ENCODE assay signal across 23 cellular contexts in genomic region chr2:120899373-120899772, GRCh38.
DNase-seq lines count a peak whose midpoint lies in the region; ATAC-seq, FAIRE-seq and TF ChIP-seq lines count a peak whose summit lies in the region.
"Had no signal": no experiment of that assay in that cellular context is flagged by ENCODE, and none has a peak within 500 bp of the region (broad histone marks: within the 10 kb centered on the region; RNA-seq: fewer than 3 reads in every experiment).

No MANE protein-coding gene starts in this region.

- no peaks in the 10 kb centered on the region for H3K9me3 Mint-ChIP-seq in nephron progenitor cell
- H3K9me3 Mint-ChIP-seq: activated naive CD4-positive, alpha-beta T cell treated with anti-CD3 and anti-CD28 coated beads, Interleukin-2, amount 50 U/mL, for 72 hours had no signal

- H3K4me3 ChIP-seq in HEK293 (ENCODE audit: low read depth, low read length), result no peak overlapping the region
- H3K4me3 ChIP-seq in H1 (ENCODE audit: extremely low read depth in 1 of 4, insufficient read depth in 2 of 4, low read depth in 3 of 4, low read length in 4 of 4), result no peak overlapping the region
- H3K4me3 ChIP-seq in tibial nerve, result no peak overlapping the region
- H3K4me3 ChIP-seq: coronary artery, PC-9 had no signal

- H3K14ac ChIP-seq in H1 (ENCODE audit: insufficient read length), result no peak overlapping the region

- no peak overlapping the region for H3K9ac ChIP-seq in H1 (replicated peaks in 1 of 4; ENCODE audit: extremely low read depth in 1 of 4, low read depth in 3 of 4, low read length in 3 of 4)

- peak; percentile 13 for DNase-seq in OCI-M1 (lab: John Stamatoyannopoulos, UW)
- no peak for DNase-seq in H1 (ENCODE audit: low read depth in 1 of 2, low spot score in 2 of 2)
- no peak for DNase-seq in nephron progenitor cell
- DNase-seq in left colon, result no peak
- DNase-seq in activated CD4-positive, alpha-beta T cell treated with anti-CD3 and anti-CD28 coated beads for 48 hours, result no peak
- no peak for DNase-seq in tibial nerve (ENCODE audit: low spot score in 2 of 2)
- no peak for DNase-seq in SHP77 (lab: John Stamatoyannopoulos, UW)
- DNase-seq: activated CD8-positive, alpha-beta memory T cell treated with anti-CD3 and anti-CD28 coated beads for 24 hours; activated T-cell treated with anti-CD3 and anti-CD28 coated beads, Interleukin-2, amount 50 U/mL, for 48 hours; brain microvascular endothelial cell; CD4-positive, CD25-positive, alpha-beta regulatory T cell; DMS153; GF-D8; hippocampal formation; KG1; NCI-H2081 treated with DMSO at 0.1 percent for 48 hours; occipital lobe; PC-9; T1000 had no signal

- no peak overlapping the region for H3K56ac ChIP-seq in H1 (replicated peaks; ENCODE audit: insufficient read length, low read depth, low read length)

- peak overlapping the region; percentile 40; the same call in 1 of the 2 replicates for H2BK5ac ChIP-seq in H1 (ENCODE audit: low read depth, low read length)

- peak overlapping the region; percentile 32 to 43; a peak in 3 of 4 replicates for H3K4me2 ChIP-seq in H1 (ENCODE audit: insufficient read depth in 1 of 2, low read depth in 2 of 2, low read length in 2 of 2)
- H3K4me2 ChIP-seq: PC-9 had no signal

- H2BK15ac ChIP-seq in H1 (ENCODE audit: low read length), result peak overlapping the region; percentile 6; the same call in 1 of the 2 replicates

- TF ChIP-seq CTCF in HEK293 (tag by site-specific recombination; IDR thresholded peaks at IDR 0.05) (no peak), H1 (IDR thresholded peaks at IDR 0.05; ENCODE audit: control extremely low read depth in 1 of 3, insufficient read depth in 1 of 3, low read depth in 1 of 3, low read length in 3 of 3) (no peak), nephron progenitor cell (IDR thresholded peaks at IDR 0.05) (no peak), tibial nerve (IDR thresholded peaks at IDR 0.05) (no peak)

- H3K23ac ChIP-seq in H1 (ENCODE audit: insufficient read length), result no peak overlapping the region

- H3K36me3 Mint-ChIP-seq in nephron progenitor cell (ENCODE audit: low read depth), result no peaks in the 10 kb centered on the region
- H3K36me3 Mint-ChIP-seq: activated naive CD4-positive, alpha-beta T cell treated with anti-CD3 and anti-CD28 coated beads, Interleukin-2, amount 50 U/mL, for 72 hours; CD4-positive, CD25-positive, alpha-beta regulatory T cell had no signal

- no peak overlapping the region for H4K5ac ChIP-seq in H1 (ENCODE audit: insufficient read length, low read depth, low read length)

- no peak overlapping the region for H2AFZ ChIP-seq in H1 (ENCODE audit: low read length)
- H2AFZ ChIP-seq: PC-9 had no signal

- intact Hi-C loops in left colon (cut with DNase I, micrococcal nuclease), result no loop called here

- H3K4me3 Mint-ChIP-seq in nephron progenitor cell, result no peak overlapping the region
- H3K4me3 Mint-ChIP-seq: CD4-positive, CD25-positive, alpha-beta regulatory T cell had no signal

- no peak for TF ChIP-seq POLR2A in H1 (IDR thresholded peaks at IDR 0.05; ENCODE audit: control extremely low read depth in 1 of 2, low read depth in 2 of 2, low read length in 2 of 2)
- TF ChIP-seq POLR2A in tibial nerve (IDR thresholded peaks at IDR 0.05), result no peak

- 0 out of 2 replicates have a peak overlapping the region, but pooled peaks have one; percentile 76 for H2BK20ac ChIP-seq in H1 (ENCODE audit: low read length)

- H2BK12ac ChIP-seq in H1 (ENCODE audit: low read depth, low read length), result 0 out of 2 replicates have a peak overlapping the region, but pooled peaks have one; percentile 29

- H3K4me1 ChIP-seq in HEK293 (ENCODE audit: control insufficient read depth, insufficient read depth, low read length) (no peaks in the 10 kb centered on the region), H1 (replicated peaks in 1 of 4; ENCODE audit: control insufficient read depth in 3 of 4, insufficient read depth in 4 of 4, low read length in 3 of 4) (peaks cover 18 to 44% (median 28%) of the 10 kb centered on the region in 4 experiments), tibial nerve (peaks cover 0 to 24% (median 0%) of the 10 kb centered on the region in 4 donors)

- H4K20me1 ChIP-seq in H1 (replicated peaks in 1 of 2; ENCODE audit: control insufficient read depth in 1 of 2, insufficient read depth in 2 of 2, low read length in 2 of 2), result peaks cover 2 to 13% of the 10 kb centered on the region in 2 experiments

- no peak overlapping the region for H2BK120ac ChIP-seq in H1 (replicated peaks; ENCODE audit: low read depth, low read length)

- no peak overlapping the region for H4K91ac ChIP-seq in H1 (replicated peaks; ENCODE audit: insufficient read length, low read length)

- no peaks in the 10 kb centered on the region; the same call in 1 of the 2 replicates for H3K23me2 ChIP-seq in H1 (ENCODE audit: low read depth, low read length)

- H3K4me1 Mint-ChIP-seq in nephron progenitor cell, result peaks cover 100% of the 10 kb centered on the region
- H3K4me1 Mint-ChIP-seq: CD4-positive, CD25-positive, alpha-beta regulatory T cell had no signal

- H3K27me3 ChIP-seq in H1 (replicated peaks in 1 of 4; ENCODE audit: control insufficient read depth in 3 of 4, extremely low read depth in 1 of 4, insufficient read depth in 3 of 4, low read length in 3 of 4), result no peaks in the 10 kb centered on the region; a peak in 1 of 7 replicates
- no peaks in the 10 kb centered on the region for H3K27me3 ChIP-seq in tibial nerve
- H3K27me3 ChIP-seq: brain microvascular endothelial cell had no signal

- peak overlapping the region; percentile 30 for H3K4ac ChIP-seq in H1 (replicated peaks; ENCODE audit: insufficient read length, low read depth, low read length)

- peaks cover 4% of the 10 kb centered on the region for H3K27me3 Mint-ChIP-seq in nephron progenitor cell (ENCODE audit: low read depth, poor library complexity)

- H3K9me3 ChIP-seq in HEK293 (ENCODE audit: control insufficient read depth, insufficient read depth, low read depth, low read length) (no peaks in the 10 kb centered on the region), H1 (ENCODE audit: insufficient read depth in 2 of 2, low read depth in 1 of 2, low read length in 1 of 2) (no peaks in the 10 kb centered on the region), tibial nerve (no peaks in the 10 kb centered on the region)

- TF ChIP-seq RAD21 in H1 (IDR thresholded peaks at IDR 0.05 in 1 of 2, conservative IDR thresholded peaks at IDR 0.05 in 1 of 2; ENCODE audit: low read depth in 2 of 2, low read length in 2 of 2), result no peak

- peak overlapping the region; percentile 74 for H3K27ac Mint-ChIP-seq in nephron progenitor cell
- H3K27ac Mint-ChIP-seq: activated naive CD4-positive, alpha-beta T cell treated with anti-CD3 and anti-CD28 coated beads, Interleukin-2, amount 50 U/mL, for 72 hours; CD4-positive, CD25-positive, alpha-beta regulatory T cell had no signal

- POLR2A ChIA-PET in HEK293 (lab: Yijun Ruan, JAX), result no interaction called here
- POLR2A ChIA-PET in H1 (lab: Charles Lee; ENCODE audit: partially characterized antibody), result interaction anchor here (0.9 to 1.9 kb wide), 5 partner anchors 23 to 341 kb away, joined by 3 to 11 read pairs (median 3); no protein-coding TSS in a partner anchor

- peaks cover 2% of the 10 kb centered on the region; the same call in 1 of the 2 replicates for H3K79me1 ChIP-seq in H1 (ENCODE audit: low read depth, low read length)

- H3K79me2 ChIP-seq in H1 (ENCODE audit: control insufficient read depth in 1 of 2, insufficient read depth in 2 of 2, low read length in 2 of 2), result peaks cover 0 to 23% of the 10 kb centered on the region in 2 experiments; a peak in 2 of 4 replicates

- no peak for TF ChIP-seq EP300 in H1 (IDR thresholded peaks at IDR 0.05; ENCODE audit: borderline replicate concordance in 1 of 2, low read depth in 2 of 2, low read length in 2 of 2)
- no peak for TF ChIP-seq EP300 in tibial nerve (IDR thresholded peaks at IDR 0.05)

- H3K36me3 ChIP-seq in HEK293 (ENCODE audit: control insufficient read depth in 2 of 2, insufficient read depth in 1 of 2, low read length in 2 of 2), result no peaks in the 10 kb centered on the region
- 0 out of 8 replicates have a peak, but pooled peaks cover 0 to 2% (median 0%) of the 10 kb centered on the region in 4 experiments for H3K36me3 ChIP-seq in H1 (ENCODE audit: control insufficient read depth in 2 of 4, insufficient read depth in 4 of 4, low read length in 3 of 4)
- no peaks in the 10 kb centered on the region for H3K36me3 ChIP-seq in tibial nerve
- H3K36me3 ChIP-seq: brain microvascular endothelial cell had no signal

- ATAC-seq in left colon, result no peak
- ATAC-seq: activated CD4-positive, CD25-positive, alpha-beta regulatory T cell treated with anti-CD3 and anti-CD28 coated beads, Interleukin-2, amount 50 U/mL, for 24 hours; activated naive CD4-positive, alpha-beta T cell treated with anti-CD3 and anti-CD28 coated beads, Interleukin-2, amount 50 U/mL, for 72 hours had no signal

- WGBS in H1 (ENCODE audit: extremely low coverage in 1 of 2, insufficient coverage in 1 of 2, insufficient read length in 1 of 2, insufficient replicate concordance in 2 of 2, low coverage in 1 of 2, low lambda C conversion rate in 2 of 2, missing lambda C conversion rate in 1 of 2), 2 experiments, result 75% methylated on average over 11 of the region's 11 CpGs; no CpG with 5 or more reads in 1 of the 2 experiments
- 57 to 61% methylated on average over 11 of the region's 11 CpGs for WGBS in tibial nerve, 2 donors

- no peak overlapping the region for H3K27ac ChIP-seq in HEK293 (ENCODE audit: extremely low read depth, low read depth, low read length)
- H3K27ac ChIP-seq in H1 (ENCODE audit: low read depth, low read length), result no peak overlapping the region; the same call in 1 of the 2 replicates
- no peak overlapping the region for H3K27ac ChIP-seq in tibial nerve
- H3K27ac ChIP-seq: brain microvascular endothelial cell, coronary artery, PC-9 had no signal

- peak overlapping the region; percentile 62; the same call in 1 of the 2 replicates for H3K18ac ChIP-seq in H1 (ENCODE audit: extremely low read depth, low read length)

- FAIRE-seq in H1 (lab: Jason Lieb, UNC), result no peak

- H4K8ac ChIP-seq in H1 (ENCODE audit: extremely low read depth, insufficient read depth, low read length), result no peak overlapping the region

- peak overlapping the region; percentile 16; the same call in 1 of the 2 replicates for H2AK5ac ChIP-seq in H1 (ENCODE audit: low read depth, low read length)

- CTCF ChIA-PET in HEK293 (lab: Yijun Ruan, JAX), result no interaction called here
- CTCF ChIA-PET in H1 (lab: Charles Lee; ENCODE audit: partially characterized antibody), result interaction anchor here (0.6 to 6.7 kb wide), 25 partner anchors 12 to 219 kb away, joined by 3 to 65 read pairs (median 4); partner anchors contain the start of gene GLI2

TF ChIP-seq in H1, 55 proteins besides CTCF, POLR2A, EP300 and RAD21:
- TF ChIP-seq CREB1 (IDR thresholded peaks at IDR 0.05) (no peak), HDAC2 (IDR thresholded peaks at IDR 0.05; ENCODE audit: borderline replicate concordance in 1 of 2, low read depth in 2 of 2, low read length in 2 of 2) (no peak), YY1 (IDR thresholded peaks at IDR 0.05; ENCODE audit: low read depth, low read length) (no peak), SIN3A (conservative IDR thresholded peaks at IDR 0.05 in 1 of 2, IDR thresholded peaks at IDR 0.05 in 1 of 2; ENCODE audit: low read depth in 1 of 2, low read length in 2 of 2) (no peak), FOSL1 (IDR thresholded peaks at IDR 0.05; ENCODE audit: insufficient read depth, low read depth, low read length) (no peak), TCF12 (IDR thresholded peaks at IDR 0.05; ENCODE audit: low read depth, low read length) (no peak)
